ENCODE assay signal across 6 cellular contexts in the genomic region with DNA sequence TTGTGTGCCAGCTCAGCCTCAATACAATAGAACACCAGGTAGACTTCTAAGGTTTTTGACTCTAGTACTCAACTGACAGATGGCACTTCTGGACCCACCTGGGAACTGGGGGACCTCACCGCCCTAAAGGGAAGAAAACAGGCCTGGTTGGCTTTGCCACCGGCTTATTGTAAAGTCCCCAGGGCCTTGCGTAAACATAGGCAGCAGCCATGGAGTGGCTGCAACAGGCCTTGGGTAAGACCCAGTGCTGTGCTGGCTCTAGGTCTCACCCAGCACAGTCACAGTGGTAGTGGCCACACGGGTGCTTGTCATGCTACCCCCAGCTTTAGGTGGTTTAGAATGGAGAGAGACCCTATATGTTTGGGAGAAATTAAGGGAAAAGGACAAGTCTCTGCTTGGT.
"Had no signal": no experiment of that assay in that cellular context is flagged by ENCODE, and none has a peak within 500 bp of the region (broad histone marks: within the 10 kb centered on the region; RNA-seq: fewer than 3 reads in every experiment).

No MANE protein-coding gene starts in this region.

- H3K4me3 ChIP-seq: K562 had no signal

- H3K27ac Mint-ChIP-seq: IgD-negative memory B cell had no signal

- FAIRE-seq: HTR-8/SVneo, K562 had no signal

- H3K36me3 Mint-ChIP-seq: IgD-negative memory B cell had no signal

- H3K4me1 Mint-ChIP-seq: IgD-negative memory B cell had no signal

- ATAC-seq: K562 had no signal

- H3K4me3 Mint-ChIP-seq: IgD-negative memory B cell had no signal

- H3K27me3 Mint-ChIP-seq: IgD-negative memory B cell had no signal

- DNase-seq: IMR-90, KBM-7 had no signal

- H3K27ac ChIP-seq: HL-60 had no signal
